Comparison of ENCODE assay signal across 8 cellular contexts in the genomic region with DNA sequence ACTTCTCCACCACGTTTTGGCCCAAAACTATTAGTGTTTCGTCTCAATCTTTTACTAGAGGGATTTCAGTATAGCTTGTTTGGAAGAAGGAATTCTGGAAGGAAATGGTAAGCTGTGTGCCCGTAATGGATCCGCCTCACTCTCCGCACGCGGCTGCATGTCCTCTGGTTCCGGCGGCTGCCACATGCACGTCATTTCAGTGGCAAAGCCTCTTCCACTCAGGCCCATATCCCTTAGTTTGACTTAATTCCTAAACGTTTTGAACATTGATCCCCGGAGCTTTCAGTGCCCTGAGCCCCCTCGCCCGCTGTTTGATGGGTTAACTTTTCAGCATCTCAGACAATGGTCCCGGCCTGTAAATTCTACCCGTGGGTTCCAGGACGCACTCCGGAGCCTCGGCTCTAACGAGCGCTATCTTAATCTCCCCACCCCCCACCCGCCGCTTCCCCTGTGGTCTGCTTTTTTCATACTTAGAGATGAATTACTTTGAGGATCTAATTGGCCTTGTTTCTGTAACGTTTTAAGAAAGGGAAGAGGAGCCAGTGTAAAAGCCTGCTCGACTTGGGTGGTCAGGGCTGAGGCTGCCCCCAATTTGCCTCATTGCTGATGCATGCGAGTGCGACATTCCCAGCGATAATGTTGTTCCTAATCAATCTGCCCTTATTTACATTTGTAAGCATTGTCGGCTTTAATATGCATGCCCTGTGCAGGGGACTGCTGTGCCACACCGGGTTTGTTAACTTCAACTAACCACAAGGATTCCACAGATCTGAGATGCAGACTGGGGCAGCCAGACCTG. TPM values are rescaled to one million over a fixed set of nuclear protein-coding genes. Genes with fewer than 3 reads are reported as not detected.
DNase-seq lines count a peak whose midpoint lies in the region; ATAC-seq and TF ChIP-seq lines count a peak whose summit lies in the region.

No MANE protein-coding gene starts in this region.

- peak overlapping the region; percentile 88 for H3K27ac Mint-ChIP-seq in osteocyte (ENCODE audit: unreplicated experiment)

- ATAC-seq in GM19395 (IDR thresholded peaks at IDR 0.05; ENCODE audit: unreplicated experiment), result no peak

- TF ChIP-seq CTCF in epithelial cell of esophagus (IDR thresholded peaks at IDR 0.05; ENCODE audit: insufficient read depth, low read depth, low read length, missing control alignments) (no peak), osteocyte (IDR thresholded peaks at IDR 0.05) (no peak)

- H3K36me3 Mint-ChIP-seq in osteocyte (ENCODE audit: unreplicated experiment), result no peaks in the 10 kb centered on the region

- peaks cover 25% of the 10 kb centered on the region for H3K4me1 Mint-ChIP-seq in osteocyte (ENCODE audit: unreplicated experiment)

- H3K4me3 ChIP-seq in epithelial cell of esophagus (ENCODE audit: low read length), result peak overlapping the region; percentile 74

- H3K9me3 Mint-ChIP-seq in osteocyte (ENCODE audit: unreplicated experiment), result no peaks in the 10 kb centered on the region

- H3K4me3 Mint-ChIP-seq in osteocyte (ENCODE audit: unreplicated experiment), result peak overlapping the region; percentile 85

- H3K27me3 Mint-ChIP-seq in osteocyte (ENCODE audit: unreplicated experiment), result no peaks in the 10 kb centered on the region

- DNase-seq in DMS79 treated with DMSO at 0.1 percent for 48 hours (lab: John Stamatoyannopoulos, UW), result peak; percentile 26
- DNase-seq in DMS79 (lab: John Stamatoyannopoulos, UW), result no peak
- DNase-seq in RKO (ENCODE audit: low spot score), result peak; percentile 83
- DNase-seq in epithelial cell of esophagus (ENCODE audit: low read depth), result peak; percentile 39
- DNase-seq in osteocyte (ENCODE audit: extremely low spot score, unreplicated experiment), result no peak
- no peak for DNase-seq in foreskin melanocyte
- DNase-seq in T-helper 9 cell, result no peak

RNA-seq across cellular contexts. Expression of a gene that starts 4.6 kb away (rescaled TPM):
- total RNA-seq in osteocyte, result 16.2 and 16.9 TPM in 2 replicates

Comparison
In these comparisons a context has a peak if more than half of its experiments do, and no peak if none do; other contexts are left out.
1. DNase-seq: peak in DMS79 treated with DMSO at 0.1 percent for 48 hours (single experiment), RKO (single experiment) and epithelial cell of esophagus (single experiment); none in DMS79 (single experiment), osteocyte (single experiment), foreskin melanocyte (single experiment) and T-helper 9 cell (single experiment).